2 cellular contexts compared by ENCODE assay signal in the genomic region with DNA sequence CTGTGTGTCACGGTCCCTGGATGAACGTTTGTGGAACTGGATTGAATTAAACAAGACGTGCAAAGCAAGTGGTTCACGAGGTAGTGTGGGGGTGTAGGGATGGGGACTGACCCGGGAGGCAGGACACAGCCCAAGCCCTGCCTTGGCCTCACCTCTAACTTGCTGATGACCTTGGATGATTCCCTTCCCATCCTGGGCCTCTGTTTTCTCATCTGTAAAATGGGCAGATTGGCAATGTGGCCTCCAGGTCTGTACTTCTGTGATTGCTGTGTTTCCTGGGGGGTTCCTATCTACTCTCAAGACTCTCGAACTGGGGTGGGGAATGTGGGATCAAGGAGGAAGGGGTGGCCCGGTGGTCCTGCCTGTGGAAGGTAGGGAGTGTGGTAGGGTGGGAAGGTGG.
TF ChIP-seq lines count a peak whose summit lies in the region.

No MANE protein-coding gene starts in this region.

TF ChIP-seq in HepG2, 621 proteins besides CTCF, POLR2A, EP300 and RAD21:
- TF ChIP-seq ZNF629 (CRISPR knock-in tag; conservative IDR thresholded peaks at IDR 0.05), result peak; percentile 85
- peak; percentile 52; the same call in 1 of the 2 replicates for TF ChIP-seq ZMYM3 (CRISPR knock-in tag; IDR thresholded peaks at IDR 0.05)
- TF ChIP-seq, protein P1, sequence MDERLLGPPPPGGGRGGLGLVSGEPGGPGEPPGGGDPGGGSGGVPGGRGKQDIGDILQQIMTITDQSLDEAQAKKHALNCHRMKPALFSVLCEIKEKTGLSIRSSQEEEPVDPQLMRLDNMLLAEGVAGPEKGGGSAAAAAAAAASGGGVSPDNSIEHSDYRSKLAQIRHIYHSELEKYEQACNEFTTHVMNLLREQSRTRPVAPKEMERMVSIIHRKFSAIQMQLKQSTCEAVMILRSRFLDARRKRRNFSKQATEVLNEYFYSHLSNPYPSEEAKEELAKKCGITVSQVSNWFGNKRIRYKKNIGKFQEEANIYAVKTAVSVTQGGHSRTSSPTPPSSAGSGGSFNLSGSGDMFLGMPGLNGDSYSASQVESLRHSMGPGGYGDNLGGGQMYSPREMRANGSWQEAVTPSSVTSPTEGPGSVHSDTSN (CRISPR knock-in tag; IDR thresholded peaks at IDR 0.05), result no peak
TF ChIP-seq in HepG2: peak in this region for 2.

TF ChIP-seq in K562, 482 proteins besides CTCF, POLR2A, EP300 and RAD21:
- peak; percentile 56; the same call in 1 of the 2 replicates for TF ChIP-seq SMARCA5 (IDR thresholded peaks at IDR 0.05)
- no peak for TF ChIP-seq EP400 (IDR thresholded peaks at IDR 0.05)
- TF ChIP-seq PHF20 (IDR thresholded peaks at IDR 0.05; ENCODE audit: partially characterized antibody), result peak; percentile 17
- TF ChIP-seq RBM25 (IDR thresholded peaks at IDR 0.05; ENCODE audit: low read depth, low read length, severe bottlenecking), result peak; percentile 88
- TF ChIP-seq CBX1 (IDR thresholded peaks at IDR 0.05; ENCODE audit: low read depth), result peak; percentile 78
- TF ChIP-seq, protein P2, sequence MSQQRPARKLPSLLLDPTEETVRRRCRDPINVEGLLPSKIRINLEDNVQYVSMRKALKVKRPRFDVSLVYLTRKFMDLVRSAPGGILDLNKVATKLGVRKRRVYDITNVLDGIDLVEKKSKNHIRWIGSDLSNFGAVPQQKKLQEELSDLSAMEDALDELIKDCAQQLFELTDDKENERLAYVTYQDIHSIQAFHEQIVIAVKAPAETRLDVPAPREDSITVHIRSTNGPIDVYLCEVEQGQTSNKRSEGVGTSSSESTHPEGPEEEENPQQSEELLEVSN (IDR thresholded peaks at IDR 0.05; ENCODE audit: borderline replicate concordance in 1 of 2, extremely low read depth in 1 of 2, insufficient read depth in 1 of 2, insufficient read length in 1 of 2, low read depth in 1 of 2, low read length in 1 of 2, poor library complexity in 1 of 2, severe bottlenecking in 1 of 2), result no peak
- peak; percentile 73 to 88 for TF ChIP-seq KDM1A (IDR thresholded peaks at IDR 0.05)
- TF ChIP-seq BCOR (IDR thresholded peaks at IDR 0.05), result peak; percentile 93
- TF ChIP-seq CHD4 (IDR thresholded peaks at IDR 0.05; ENCODE audit: insufficient read depth, insufficient replicate concordance, low read depth, low read length, poor library complexity, severe bottlenecking), result peak; percentile 37
- TF ChIP-seq ADNP (tag; IDR thresholded peaks at IDR 0.05), result peak; percentile 90
- peak in 1 of 2 experiments; percentile 49; a peak in 1 of 3 replicates for TF ChIP-seq CBX3 (IDR thresholded peaks at IDR 0.05; ENCODE audit: borderline replicate concordance in 1 of 2, low read length in 2 of 2)
